ENCODE assay signal across 31 cellular contexts in the genomic region with DNA sequence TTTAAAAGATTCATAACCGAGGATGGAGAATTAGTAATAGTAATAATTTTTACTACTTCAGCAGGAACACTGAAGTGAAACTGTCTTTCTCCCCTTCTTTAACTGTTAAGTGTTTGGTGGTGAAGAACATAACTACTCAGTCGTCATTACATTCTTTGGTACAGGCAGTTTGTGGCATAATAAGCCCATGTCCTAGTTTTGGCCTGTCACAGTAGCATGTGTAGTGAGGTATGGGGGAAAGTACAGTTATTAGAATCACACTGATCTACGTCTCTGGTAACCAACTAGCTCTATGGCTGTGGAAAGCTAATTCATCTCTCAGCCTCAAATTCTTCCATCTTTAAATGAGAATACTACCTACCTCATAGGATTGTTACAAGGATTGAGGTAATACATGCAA.
"Had no signal": no experiment of that assay in that cellular context is flagged by ENCODE, and none has a peak within 500 bp of the region (broad histone marks: within the 10 kb centered on the region; RNA-seq: fewer than 3 reads in every experiment).

No MANE protein-coding gene starts in this region.

- H3K9me3 Mint-ChIP-seq: immature natural killer cell; naive B cell; natural killer cell; nephron progenitor cell; stimulated activated naive CD8-positive, alpha-beta T cell treated with anti-CD3 and anti-CD28 coated beads, Interleukin-15, Interleukin-2, amounts not matched to agents 100 ng/mL and 50 ng/mL, for 24 hours had no signal

- H3K27ac ChIP-seq: left lung, lower lobe of right lung, pancreas, prostate gland, suprapubic skin, thoracic aorta, tibial artery, upper lobe of right lung had no signal

- H3K9me3 ChIP-seq: left lung, lower lobe of right lung, pancreas, prostate gland, suprapubic skin, thoracic aorta, tibial artery, upper lobe of right lung had no signal

- H3K4me1 Mint-ChIP-seq: immature natural killer cell, naive B cell, natural killer cell had no signal

- H3K27me3 ChIP-seq: left lung, pancreas, suprapubic skin, tibial artery, upper lobe of right lung had no signal

- H3K36me3 Mint-ChIP-seq: immature natural killer cell, naive B cell, natural killer cell had no signal

- DNase-seq: hypothalamus; immature natural killer cell; kidney; left colon; left lung; lower lobe of right lung; mammary epithelial cell; mesenchymal stem cell; naive B cell; natural killer cell; nephron progenitor cell; pancreas; posterior cingulate gyrus; retina; right cardiac atrium; stimulated activated CD4-positive, alpha-beta T cell treated with anti-CD3 and anti-CD28 coated beads, Interleukin-12 subunit alpha, Interleukin-12 subunit beta, amount 100 ng/mL, for 4 hours; stimulated activated CD4-positive, alpha-beta T cell treated with anti-CD3 and anti-CD28 coated beads, Interleukin-15, amount 100 ng/mL, for 24 hours; stimulated activated CD4-positive, alpha-beta T cell treated with anti-CD3 and anti-CD28 coated beads, Interleukin-2, amount 100 ng/mL, for 24 hours; stimulated activated CD4-positive, alpha-beta T cell treated with anti-CD3 and anti-CD28 coated beads, Interleukin-4, amount 100 ng/mL, for 1 hour; stimulated activated naive CD4-positive, alpha-beta T cell; tibial artery; trophoblast cell; upper lobe of right lung had no signal

- ATAC-seq: left colon, left lung, lower lobe of right lung, natural killer cell, pancreas, right cardiac atrium, sciatic nerve, upper lobe of right lung had no signal

- FAIRE-seq: islet of Langerhans, kidney, pancreas, urothelium cell line had no signal

- H3K4me3 ChIP-seq: left lung, lower lobe of right lung, pancreas, prostate gland, skin epidermis, suprapubic skin, thoracic aorta, tibial artery, upper lobe of right lung had no signal

- H3K36me3 ChIP-seq: left lung, lower lobe of right lung, pancreas, prostate gland, suprapubic skin, thoracic aorta, tibial artery, upper lobe of right lung had no signal

- H3K4me3 Mint-ChIP-seq: immature natural killer cell; naive B cell; natural killer cell; nephron progenitor cell; stimulated activated naive CD8-positive, alpha-beta T cell treated with anti-CD3 and anti-CD28 coated beads, Interleukin-15, Interleukin-2, amounts not matched to agents 100 ng/mL and 50 ng/mL, for 24 hours had no signal

- H3K27ac Mint-ChIP-seq: immature natural killer cell; naive B cell; natural killer cell; nephron progenitor cell; stimulated activated naive CD8-positive, alpha-beta T cell treated with anti-CD3 and anti-CD28 coated beads, Interleukin-15, Interleukin-2, amounts not matched to agents 100 ng/mL and 50 ng/mL, for 24 hours had no signal
